ENCODE assay signal across 18 cellular contexts in genomic region chr15:100720406-100720967, GRCh38.
DNase-seq lines count a peak whose midpoint lies in the region; ATAC-seq, FAIRE-seq and TF ChIP-seq lines count a peak whose summit lies in the region.
"Had no signal": no experiment of that assay in that cellular context is flagged by ENCODE, and none has a peak within 500 bp of the region (broad histone marks: within the 10 kb centered on the region; RNA-seq: fewer than 3 reads in every experiment).

No MANE protein-coding gene starts in this region.

- FAIRE-seq in A549 (lab: Jason Lieb, UNC) (no peak), endothelial cell of umbilical vein (lab: Jason Lieb, UNC) (no peak)

- DNase-seq in A549 (ENCODE audit: low read depth in 1 of 2, low spot score in 1 of 2) (no peak), PC-3 (no peak), endothelial cell of umbilical vein (ENCODE audit: low read depth, low spot score) (no peak), osteocyte (ENCODE audit: extremely low spot score, unreplicated experiment) (peak; percentile 77), NCI-H2196 (lab: John Stamatoyannopoulos, UW; ENCODE audit: unreplicated experiment) (no peak), D341Med (ENCODE audit: low spot score) (no peak)
- DNase-seq: activated CD4-positive, CD25-positive, alpha-beta regulatory T cell; activated CD8-positive, alpha-beta memory T cell treated with anti-CD3 and anti-CD28 coated beads, Interleukin-2, amount 50 U/mL, for 4 hours; DMS 273 treated with DMSO at 0.1 percent for 48 hours; left colon; naive thymus-derived CD4-positive, alpha-beta T cell; NCI-H1694; NCI-H524 treated with DMSO at 0.1 percent for 48 hours had no signal

- no peak for ATAC-seq in A549
- ATAC-seq in PC-3, result no peak
- ATAC-seq in GM21360 (IDR thresholded peaks at IDR 0.05; ENCODE audit: unreplicated experiment), result no peak
- ATAC-seq in HG02588 (IDR thresholded peaks at IDR 0.05; ENCODE audit: unreplicated experiment), result no peak
- ATAC-seq: heart right ventricle; left colon; naive thymus-derived CD4-positive, alpha-beta T cell; stimulated activated effector memory CD8-positive, alpha-beta T cell treated with anti-CD3 and anti-CD28 coated beads, Interleukin-12 subunit alpha, Interleukin-12 subunit beta, amount 100 ng/mL, for 72 hours had no signal

- H3K4me2 ChIP-seq in A549, result peak overlapping the region; percentile 83
- H3K4me2 ChIP-seq in PC-3 (ENCODE audit: low read length), result peak overlapping the region; percentile 33
- no peak overlapping the region for H3K4me2 ChIP-seq in endothelial cell of umbilical vein (ENCODE audit: insufficient read depth, low read length)

- H3K79me2 ChIP-seq in PC-3 (ENCODE audit: low read length) (peaks cover 12% of the 10 kb centered on the region), endothelial cell of umbilical vein (ENCODE audit: control insufficient read depth, insufficient read depth, low read length) (no peaks in the 10 kb centered on the region)

- intact Hi-C loops in PC-3 (cut with micrococcal nuclease) (loop anchor here (5.0 kb wide), 2 partner anchors 37 to 93 kb away; no protein-coding TSS in a partner anchor), endothelial cell of umbilical vein (cut with micrococcal nuclease) (loop anchor here (5.0 kb wide), 2 partner anchors 152 to 557 kb away; partner anchors contain the start of gene SELENOS)

- H3K4me1 ChIP-seq in A549 (peaks cover 50% of the 10 kb centered on the region), PC-3 (ENCODE audit: insufficient read depth, low read length) (peaks cover 49% of the 10 kb centered on the region), endothelial cell of umbilical vein (ENCODE audit: control insufficient read depth, extremely low read depth, insufficient read depth, low read length) (peaks cover 27% of the 10 kb centered on the region)

- H3K36me3 ChIP-seq in PC-3 (ENCODE audit: low read depth, low read length), result no peaks in the 10 kb centered on the region
- no peaks in the 10 kb centered on the region for H3K36me3 ChIP-seq in endothelial cell of umbilical vein (ENCODE audit: control insufficient read depth in 2 of 2, extremely low read depth in 1 of 2, insufficient read depth in 2 of 2, low read length in 2 of 2)
- H3K36me3 ChIP-seq: heart right ventricle had no signal

- H3K27ac Mint-ChIP-seq in osteocyte (ENCODE audit: unreplicated experiment), result peak overlapping the region; percentile 80
- H3K27ac Mint-ChIP-seq: stimulated activated effector memory CD8-positive, alpha-beta T cell treated with anti-CD3 and anti-CD28 coated beads, Interleukin-12 subunit alpha, Interleukin-12 subunit beta, amount 100 ng/mL, for 72 hours had no signal

- H3K36me3 Mint-ChIP-seq in osteocyte (ENCODE audit: unreplicated experiment), result no peaks in the 10 kb centered on the region
- H3K36me3 Mint-ChIP-seq: activated naive CD4-positive, alpha-beta T cell treated with anti-CD3 and anti-CD28 coated beads, Interleukin-2, amount 50 U/mL, for 72 hours; naive thymus-derived CD4-positive, alpha-beta T cell; stimulated activated effector memory CD8-positive, alpha-beta T cell treated with anti-CD3 and anti-CD28 coated beads, Interleukin-12 subunit alpha, Interleukin-12 subunit beta, amount 100 ng/mL, for 72 hours had no signal

- no peak for TF ChIP-seq CTCF in A549 (IDR thresholded peaks at IDR 0.05)
- TF ChIP-seq CTCF in PC-3 (conservative IDR thresholded peaks at IDR 0.05; ENCODE audit: low read depth, low read length), result no peak
- no peak for TF ChIP-seq CTCF in endothelial cell of umbilical vein (IDR thresholded peaks at IDR 0.05; ENCODE audit: extremely low read depth in 1 of 2, insufficient read depth in 1 of 2, low read depth in 1 of 2, low read length in 2 of 2)
- TF ChIP-seq CTCF in osteocyte (IDR thresholded peaks at IDR 0.05), result no peak

- H2AFZ ChIP-seq in PC-3 (ENCODE audit: low read length), result no peak overlapping the region
- H2AFZ ChIP-seq in endothelial cell of umbilical vein (ENCODE audit: low read depth, low read length), result no peak overlapping the region

- peaks cover 17% of the 10 kb centered on the region for H3F3A ChIP-seq in PC-3 (ENCODE audit: low read length, unreplicated experiment)

- WGBS in A549 (ENCODE audit: missing lambda C conversion rate), result 90% methylated on average over 9 of the region's 9 CpGs

- H3K4me3 ChIP-seq in A549 (no peak overlapping the region), PC-3 (ENCODE audit: low read length) (no peak overlapping the region), endothelial cell of umbilical vein (replicated peaks in 1 of 3; ENCODE audit: insufficient read depth in 1 of 3, low read depth in 1 of 3, low read length in 3 of 3) (no peak overlapping the region)
- H3K4me3 ChIP-seq: heart right ventricle had no signal

- POLR2A ChIA-PET in A549 (lab: Yijun Ruan, JAX), result interaction anchor here (1.5 to 2.2 kb wide), 2 partner anchors 39 to 152 kb away, joined by 7 to 17 read pairs; no protein-coding TSS in a partner anchor
- POLR2A ChIA-PET in PC-3 (lab: Charles Lee; ENCODE audit: unreplicated experiment), result interaction anchor here (0.6 to 1.8 kb wide), 5 partner anchors 127 to 1372 kb away, joined by 5 to 14 read pairs (median 8); partner anchors contain the start of gene ALDH1A3
- POLR2A ChIA-PET in endothelial cell of umbilical vein (lab: Charles Lee), result no interaction called here

- CTCF ChIA-PET in A549 (lab: Yijun Ruan, JAX), result interaction anchor here (0.5 to 3.8 kb wide), 9 partner anchors 13 to 288 kb away, joined by 3 to 32 read pairs (median 5); no protein-coding TSS in a partner anchor
- CTCF ChIA-PET in PC-3 (lab: Charles Lee), result interaction anchor here (1.7 kb wide), 1 partner anchor 153 kb away, joined by 9 read pairs; no protein-coding TSS in a partner anchor
- CTCF ChIA-PET in endothelial cell of umbilical vein (lab: Charles Lee), result interaction anchor here (1.0 to 2.7 kb wide), 3 partner anchors 9 to 288 kb away, joined by 3 to 10 read pairs (median 5); no protein-coding TSS in a partner anchor

- dilution Hi-C loops in endothelial cell of umbilical vein (cut with MboI; ENCODE audit: extremely low pct_ligation_motif_present, low sequenced_read_pairs), result no loop called here

- H3K27me3 ChIP-seq in PC-3 (ENCODE audit: low read length), result no peaks in the 10 kb centered on the region
- H3K27me3 ChIP-seq in endothelial cell of umbilical vein (ENCODE audit: control insufficient read depth in 2 of 2, insufficient read depth in 2 of 2, low read length in 2 of 2), result no peaks in the 10 kb centered on the region
- H3K27me3 ChIP-seq: heart right ventricle had no signal

- no peak for TF ChIP-seq RAD21 in A549 (conservative IDR thresholded peaks at IDR 0.05 in 1 of 2, IDR thresholded peaks at IDR 0.05 in 1 of 2)

- H3K27ac ChIP-seq in A549, result peak overlapping the region; percentile 80 to 81
- H3K27ac ChIP-seq in PC-3 (ENCODE audit: low read length), result peak overlapping the region; percentile 100
- H3K27ac ChIP-seq in endothelial cell of umbilical vein (ENCODE audit: insufficient read depth, low read depth, low read length), result peak overlapping the region; percentile 82

- BruUV-seq in PC-3 (replicated peaks; lab: Mats Ljungman, UMichigan), result no TSS peak
- BruUV-seq in endothelial cell of umbilical vein (replicated peaks; lab: Mats Ljungman, UMichigan), result no TSS peak

- H3K4me1 Mint-ChIP-seq in osteocyte (ENCODE audit: unreplicated experiment), result peaks cover 35% of the 10 kb centered on the region
- H3K4me1 Mint-ChIP-seq: stimulated activated effector memory CD8-positive, alpha-beta T cell treated with anti-CD3 and anti-CD28 coated beads, Interleukin-12 subunit alpha, Interleukin-12 subunit beta, amount 100 ng/mL, for 72 hours had no signal

- H3K4me3 Mint-ChIP-seq in osteocyte (ENCODE audit: unreplicated experiment), result no peak overlapping the region
- H3K4me3 Mint-ChIP-seq: naive thymus-derived CD4-positive, alpha-beta T cell; stimulated activated effector memory CD8-positive, alpha-beta T cell treated with anti-CD3 and anti-CD28 coated beads, Interleukin-12 subunit alpha, Interleukin-12 subunit beta, amount 100 ng/mL, for 72 hours had no signal

- no peaks in the 10 kb centered on the region for H3K27me3 Mint-ChIP-seq in osteocyte (ENCODE audit: unreplicated experiment)

- H4K20me1 ChIP-seq in PC-3 (ENCODE audit: low read length), result no peaks in the 10 kb centered on the region
- no peaks in the 10 kb centered on the region for H4K20me1 ChIP-seq in endothelial cell of umbilical vein (replicated peaks; ENCODE audit: control insufficient read depth, extremely low read depth, insufficient read depth, low read length)

- H3K9me2 ChIP-seq in PC-3 (replicated peaks; ENCODE audit: low read length), result no peaks in the 10 kb centered on the region

- no peaks in the 10 kb centered on the region for H3K9me3 Mint-ChIP-seq in osteocyte (ENCODE audit: unreplicated experiment)
- H3K9me3 Mint-ChIP-seq: activated naive CD4-positive, alpha-beta T cell treated with anti-CD3 and anti-CD28 coated beads, Interleukin-2, amount 50 U/mL, for 72 hours; stimulated activated effector memory CD8-positive, alpha-beta T cell treated with anti-CD3 and anti-CD28 coated beads, Interleukin-12 subunit alpha, Interleukin-12 subunit beta, amount 100 ng/mL, for 72 hours had no signal

- TF ChIP-seq POLR2A in A549 (IDR thresholded peaks at IDR 0.05; ENCODE audit: low read length) (no peak), endothelial cell of umbilical vein (IDR thresholded peaks at IDR 0.05; ENCODE audit: low read depth, low read length) (no peak)

- H3K9ac ChIP-seq in PC-3 (ENCODE audit: low read length) (peak overlapping the region; percentile 99), endothelial cell of umbilical vein (replicated peaks; ENCODE audit: extremely low read depth, insufficient read depth, low read length) (peak overlapping the region; percentile 18)

- no peaks in the 10 kb centered on the region for H3K9me1 ChIP-seq in endothelial cell of umbilical vein (replicated peaks; ENCODE audit: control insufficient read depth, extremely low read depth, insufficient read depth, low read length)

- no peaks in the 10 kb centered on the region for H3K9me3 ChIP-seq in A549
- no peaks in the 10 kb centered on the region for H3K9me3 ChIP-seq in PC-3 (ENCODE audit: low read length)
- H3K9me3 ChIP-seq in endothelial cell of umbilical vein (replicated peaks; ENCODE audit: control insufficient read depth, insufficient read depth, low read length), result no peaks in the 10 kb centered on the region
- H3K9me3 ChIP-seq: heart right ventricle had no signal

- no peak for TF ChIP-seq EP300 in A549 (IDR thresholded peaks at IDR 0.05)

TF ChIP-seq in A549, 52 proteins besides CTCF, POLR2A, EP300 and RAD21 (continues in another document):
- no peak for TF ChIP-seq PHF8 (IDR thresholded peaks at IDR 0.05; ENCODE audit: borderline replicate concordance, low read depth)
- TF ChIP-seq RNF2 (IDR thresholded peaks at IDR 0.05; ENCODE audit: borderline replicate concordance, low read depth), result no peak
- TF ChIP-seq RFX5 (IDR thresholded peaks at IDR 0.05), result no peak
- no peak for TF ChIP-seq CHD4 (IDR thresholded peaks at IDR 0.05; ENCODE audit: borderline replicate concordance)

TF ChIP-seq in endothelial cell of umbilical vein, 7 proteins besides CTCF, POLR2A, EP300 and RAD21 (continues in another document):
- TF ChIP-seq MYC (IDR thresholded peaks at IDR 0.05; ENCODE audit: low read depth, low read length), result no peak
- no peak for TF ChIP-seq JUN (IDR thresholded peaks at IDR 0.05; ENCODE audit: borderline replicate concordance, insufficient read depth, insufficient read length, low read depth)
